1 cellular context compared by ENCODE assay signal in genomic region chr2:61176755-61177726, GRCh38.
TF ChIP-seq lines count a peak whose summit lies in the region.

No MANE protein-coding gene starts in this region.

TF ChIP-seq in SK-N-SH, 30 proteins besides CTCF, POLR2A, EP300 and RAD21 (continued from another document):
- TF ChIP-seq MAX (IDR thresholded peaks at IDR 0.05; ENCODE audit: low read depth): peak; percentile 80
- TF ChIP-seq IRF3 (IDR thresholded peaks at IDR 0.05; ENCODE audit: low read depth, low read length): no peak
- no peak for TF ChIP-seq MEF2A (IDR thresholded peaks at IDR 0.05; ENCODE audit: borderline replicate concordance, low read depth)
- no peak for TF ChIP-seq EZH2phosphoT487 (IDR thresholded peaks at IDR 0.05; ENCODE audit: borderline replicate concordance, low read depth)
- TF ChIP-seq PBX3 (IDR thresholded peaks at IDR 0.05): no peak; the same call in 1 of the 2 replicates
- TF ChIP-seq ELF1 (IDR thresholded peaks at IDR 0.05): peak; percentile 51
- TF ChIP-seq REST (IDR thresholded peaks at IDR 0.05; ENCODE audit: low read depth, low read length): peak; percentile 5; the same call in 1 of the 2 replicates
- peak; percentile 51 for TF ChIP-seq TAF1 (IDR thresholded peaks at IDR 0.05; ENCODE audit: borderline replicate concordance, low read depth, low read length)
- peak; percentile 96 for TF ChIP-seq CHD2 (IDR thresholded peaks at IDR 0.05; ENCODE audit: low read length, partially characterized antibody)
- 0 out of 2 replicates have a peak, but pooled peaks have one; percentile 21 for TF ChIP-seq YY1 (IDR thresholded peaks at IDR 0.05; ENCODE audit: low read depth)
- peak; percentile 79 for TF ChIP-seq MXI1 (IDR thresholded peaks at IDR 0.05; ENCODE audit: low read depth, low read length)
- TF ChIP-seq FOXM1 (IDR thresholded peaks at IDR 0.05; ENCODE audit: low read depth): no peak
